In the genomic region with DNA sequence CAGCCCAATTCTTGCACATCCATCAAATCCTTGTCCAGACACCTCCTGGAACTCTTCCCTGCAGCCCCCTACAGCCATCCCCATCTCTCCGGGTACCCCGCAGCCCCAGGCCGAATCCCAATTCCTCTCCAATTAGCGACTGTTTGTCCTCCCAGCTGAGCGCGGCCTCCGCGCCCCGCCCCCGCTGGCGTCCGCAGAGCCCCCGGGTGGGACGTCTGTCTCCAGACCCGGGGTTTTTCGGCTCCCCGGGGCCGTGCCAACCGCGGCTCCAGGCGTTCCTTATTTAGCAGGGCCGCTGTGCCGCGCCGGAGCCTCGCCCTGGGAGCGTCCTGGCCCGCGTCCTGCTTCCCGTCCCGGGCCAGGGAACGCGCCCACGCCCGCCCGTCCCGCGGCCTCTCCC, we compare ENCODE assay signal across 8 cellular contexts.
DNase-seq lines count a peak whose midpoint lies in the region; ATAC-seq and TF ChIP-seq lines count a peak whose summit lies in the region.
"Not testable (repeated sequence)": the region's sequence is repeated elsewhere in the genome, so short reads cannot be mapped to it uniquely, and the experiment has no call there.

No MANE protein-coding gene starts in this region.

- not testable (repeated sequence) for H3K4me2 ChIP-seq in IMR-90 (ENCODE audit: low read depth, low read length)

- H2AK9ac ChIP-seq in IMR-90 (replicated peaks; ENCODE audit: low read depth, low read length, poor library complexity): not testable (repeated sequence)

- not testable (repeated sequence) for H3K27ac Mint-ChIP-seq in activated CD4-positive, alpha-beta memory T cell treated with anti-CD3 and anti-CD28 coated beads for 36 hours; activated naive CD8-positive, alpha-beta T cell treated with anti-CD3 and anti-CD28 coated beads, Interleukin-2, amount 10 ng/mL, durations not matched to agents 7 days and 5 days; endodermal cell

- not testable (repeated sequence) for H3K9me3 Mint-ChIP-seq in activated CD4-positive, alpha-beta memory T cell treated with anti-CD3 and anti-CD28 coated beads for 36 hours; activated naive CD8-positive, alpha-beta T cell treated with anti-CD3 and anti-CD28 coated beads, Interleukin-2, amount 10 ng/mL, durations not matched to agents 7 days and 5 days; endodermal cell

- H2AK5ac ChIP-seq in IMR-90 (ENCODE audit: low read depth, low read length): not testable (repeated sequence)

- H3K9me1 ChIP-seq in IMR-90 (ENCODE audit: insufficient read depth, low read length): not testable (repeated sequence)

- dilution Hi-C loops in IMR-90 (cut with HindIII; ENCODE audit: low sequenced_read_pairs, unreplicated experiment): not testable (repeated sequence)

- not testable (repeated sequence) for H3K9me3 ChIP-seq in IMR-90 (ENCODE audit: control insufficient read depth, insufficient read depth, low read length); endodermal cell (ENCODE audit: control insufficient read depth, low read length)

- not testable (repeated sequence) for TF ChIP-seq POLR2A in IMR-90 (IDR thresholded peaks at IDR 0.05; ENCODE audit: low read depth, low read length)

- not testable (repeated sequence) for TF ChIP-seq RAD21 in IMR-90 (IDR thresholded peaks at IDR 0.05; ENCODE audit: low read length)

- H3K36me3 Mint-ChIP-seq in activated CD4-positive, alpha-beta memory T cell treated with anti-CD3 and anti-CD28 coated beads for 36 hours; activated naive CD8-positive, alpha-beta T cell treated with anti-CD3 and anti-CD28 coated beads, Interleukin-2, amount 10 ng/mL, durations not matched to agents 7 days and 5 days; endodermal cell (ENCODE audit: low read depth): not testable (repeated sequence)

- not testable (repeated sequence) for TF ChIP-seq CTCF in BJ (IDR thresholded peaks at IDR 0.05; ENCODE audit: insufficient read depth, low read depth, low read length); IMR-90 (conservative IDR thresholded peaks at IDR 0.05; ENCODE audit: low read depth, low read length); endodermal cell (conservative IDR thresholded peaks at IDR 0.05)

- H2BK15ac ChIP-seq in IMR-90 (ENCODE audit: low read depth, low read length): not testable (repeated sequence)

- H3K18ac ChIP-seq in IMR-90 (ENCODE audit: low read depth, low read length): not testable (repeated sequence)

- CTCF ChIA-PET in BJ (lab: Yijun Ruan, JAX); IMR-90 (lab: Yijun Ruan, JAX); activated CD4-positive, alpha-beta memory T cell treated with anti-CD3 and anti-CD28 coated beads for 36 hours (lab: Charles Lee): not testable (repeated sequence)

- not testable (repeated sequence) for H3K36me3 ChIP-seq in BJ (ENCODE audit: control insufficient read depth, insufficient read depth, low read length); IMR-90 (ENCODE audit: control insufficient read depth, insufficient read depth, low read length); endodermal cell (ENCODE audit: control insufficient read depth, insufficient read depth, low read length)

- not testable (repeated sequence) for H2BK5ac ChIP-seq in IMR-90 (ENCODE audit: low read depth, low read length, poor library complexity, severe bottlenecking)

- in situ Hi-C loops in IMR-90 (cut with MboI; ENCODE audit: low sequenced_read_pairs): not testable (repeated sequence)

- H3K79me1 ChIP-seq in IMR-90 (ENCODE audit: low read depth in 1 of 2, low read length in 2 of 2): not testable (repeated sequence)

- H4K8ac ChIP-seq in IMR-90 (ENCODE audit: low read depth in 2 of 2, low read length in 2 of 2): not testable (repeated sequence)

- H2BK120ac ChIP-seq in IMR-90 (ENCODE audit: low read depth, low read length): not testable (repeated sequence)

- POLR2A ChIA-PET in BJ (lab: Charles Lee); IMR-90 (lab: Charles Lee; ENCODE audit: unreplicated experiment); activated CD4-positive, alpha-beta memory T cell treated with anti-CD3 and anti-CD28 coated beads for 36 hours (lab: Charles Lee); activated naive CD8-positive, alpha-beta T cell treated with anti-CD3 and anti-CD28 coated beads, Interleukin-2, amount 10 ng/mL, durations not matched to agents 7 days and 5 days (lab: Charles Lee): not testable (repeated sequence)

- H3K4me1 Mint-ChIP-seq in activated CD4-positive, alpha-beta memory T cell treated with anti-CD3 and anti-CD28 coated beads for 36 hours (ENCODE audit: low read depth); activated naive CD8-positive, alpha-beta T cell treated with anti-CD3 and anti-CD28 coated beads, Interleukin-2, amount 10 ng/mL, durations not matched to agents 7 days and 5 days; endodermal cell: not testable (repeated sequence)

- not testable (repeated sequence) for H3K9ac ChIP-seq in IMR-90 (ENCODE audit: low read depth, low read length); endodermal cell (ENCODE audit: extremely low read depth, low read length, poor library complexity, severe bottlenecking)

- H3K27me3 ChIP-seq in BJ (ENCODE audit: control insufficient read depth, insufficient read depth, low read length); IMR-90 (ENCODE audit: control insufficient read depth, insufficient read depth, low read length); endodermal cell (ENCODE audit: control insufficient read depth, insufficient read depth, low read length, poor library complexity, severe bottlenecking): not testable (repeated sequence)

- H3K4ac ChIP-seq in IMR-90 (ENCODE audit: low read depth, low read length): not testable (repeated sequence)

- H3K4me3 ChIP-seq in BJ (ENCODE audit: low read depth, low read length) (peak overlapping the region; percentile 38), IMR-90 (ENCODE audit: insufficient read depth, low read depth, low read length) (peak overlapping the region; percentile 51)
- not testable (repeated sequence) for H3K4me3 ChIP-seq in endodermal cell (ENCODE audit: low read length)

- not testable (repeated sequence) for H3K23ac ChIP-seq in IMR-90 (ENCODE audit: low read depth, low read length)

- peak overlapping the region; percentile 64 for H3K4me3 Mint-ChIP-seq in activated CD4-positive, alpha-beta memory T cell treated with anti-CD3 and anti-CD28 coated beads for 36 hours
- peak overlapping the region; percentile 68 for H3K4me3 Mint-ChIP-seq in activated naive CD8-positive, alpha-beta T cell treated with anti-CD3 and anti-CD28 coated beads, Interleukin-2, amount 10 ng/mL, durations not matched to agents 7 days and 5 days
- H3K4me3 Mint-ChIP-seq in endodermal cell: peak overlapping the region; percentile 50

- not testable (repeated sequence) for H4K91ac ChIP-seq in IMR-90 (ENCODE audit: insufficient read depth, low read depth, low read length)

- H3K27ac ChIP-seq in IMR-90 (ENCODE audit: insufficient read depth, low read length); endodermal cell (ENCODE audit: low read depth, low read length): not testable (repeated sequence)

- not testable (repeated sequence) for DNase-seq in BJ (ENCODE audit: low read depth); IMR-90; endodermal cell
- peak; percentile 22 for DNase-seq in activated CD4-positive, alpha-beta memory T cell treated with anti-CD3 and anti-CD28 coated beads for 36 hours
- peak; percentile 56 for DNase-seq in activated naive CD8-positive, alpha-beta T cell treated with anti-CD3 and anti-CD28 coated beads, Interleukin-2, amount 10 ng/mL, durations not matched to agents 7 days and 5 days
- DNase-seq in left colon: peak; percentile 24 to 34
- DNase-seq in posterior vena cava (ENCODE audit: low spot score): peak; percentile 85
- peak; percentile 17 for DNase-seq in stimulated activated naive CD8-positive, alpha-beta T cell treated with anti-CD3 and anti-CD28 coated beads, Interleukin-15, Interleukin-2, amounts not matched to agents 100 U/mL and 50 U/mL, for 24 hours

- BruUV-seq in IMR-90 (replicated peaks; lab: Mats Ljungman, UMichigan): not testable (repeated sequence)

- H4K5ac ChIP-seq in IMR-90 (ENCODE audit: low read depth, low read length): not testable (repeated sequence)

- not testable (repeated sequence) for H2AFZ ChIP-seq in IMR-90 (replicated peaks; ENCODE audit: low read length, poor library complexity)

- not testable (repeated sequence) for H4K20me1 ChIP-seq in IMR-90 (ENCODE audit: insufficient read depth, low read length)

- H3K27me3 Mint-ChIP-seq in activated CD4-positive, alpha-beta memory T cell treated with anti-CD3 and anti-CD28 coated beads for 36 hours; activated naive CD8-positive, alpha-beta T cell treated with anti-CD3 and anti-CD28 coated beads, Interleukin-2, amount 10 ng/mL, durations not matched to agents 7 days and 5 days; endodermal cell (ENCODE audit: insufficient read depth): not testable (repeated sequence)

- intact Hi-C loops in IMR-90 (cut with micrococcal nuclease); activated CD4-positive, alpha-beta memory T cell treated with anti-CD3 and anti-CD28 coated beads for 36 hours (cut with micrococcal nuclease); left colon (cut with DNase I, micrococcal nuclease); posterior vena cava (cut with DNase I): not testable (repeated sequence)

- WGBS in IMR-90 (ENCODE audit: extremely low coverage in 2 of 2, insufficient read length in 1 of 2), 2 experiments: no CpG with 5 or more reads among the region's 38 CpGs
- WGBS in endodermal cell (ENCODE audit: insufficient coverage in 1 of 2, insufficient read length in 1 of 2), 2 experiments: 0% methylated on average over 10 of the region's 38 CpGs; no CpG with 5 or more reads in 1 of the 2 experiments

- H3K56ac ChIP-seq in IMR-90 (ENCODE audit: extremely low read depth, insufficient read depth, low read length): not testable (repeated sequence)

- not testable (repeated sequence) for H2BK20ac ChIP-seq in IMR-90 (ENCODE audit: low read depth, low read length)

- ATAC-seq in IMR-90 (ENCODE audit: low read depth); activated naive CD8-positive, alpha-beta T cell treated with anti-CD3 and anti-CD28 coated beads, Interleukin-2, amount 10 ng/mL, durations not matched to agents 7 days and 5 days (ENCODE audit: low read depth); left colon; stimulated activated naive CD8-positive, alpha-beta T cell treated with anti-CD3 and anti-CD28 coated beads, Interleukin-15, Interleukin-2, amounts not matched to agents 100 U/mL and 50 U/mL, for 24 hours: not testable (repeated sequence)

- H3K4me1 ChIP-seq in IMR-90 (ENCODE audit: control insufficient read depth, insufficient read depth, low read length); endodermal cell (ENCODE audit: control insufficient read depth, insufficient read depth, low read length): not testable (repeated sequence)

- H3K14ac ChIP-seq in IMR-90 (replicated peaks; ENCODE audit: low read depth, low read length): not testable (repeated sequence)
